17 cellular contexts compared by ENCODE assay signal in genomic region chr9:116663588-116663987, GRCh38.
"Had no signal": no experiment of that assay in that cellular context is flagged by ENCODE, and none has a peak within 500 bp of the region (broad histone marks: within the 10 kb centered on the region; RNA-seq: fewer than 3 reads in every experiment).

No MANE protein-coding gene starts in this region.

- H3K9ac ChIP-seq: neural progenitor cell had no signal

- H3K27me3 ChIP-seq: neural progenitor cell, ovary, testis, transverse colon had no signal

- H3K9me3 ChIP-seq: ovary, testis, transverse colon had no signal

- H3K4me3 ChIP-seq: coronary artery, neural progenitor cell, ovary, testis, transverse colon had no signal

- H3K36me3 ChIP-seq: neural progenitor cell, ovary, transverse colon had no signal

- DNase-seq: central memory CD4-positive, alpha-beta T cell; effector CD4-positive, alpha-beta T cell; foreskin melanocyte; immature natural killer cell; left ventricle myocardium superior; mammary epithelial cell; nucleus accumbens; ovary; stimulated activated CD4-positive, alpha-beta T cell treated with anti-CD3 and anti-CD28 coated beads, Interleukin-4, amount 100 ng/mL, for 1 hour; stimulated activated CD8-positive, alpha-beta memory T cell treated with anti-CD3 and anti-CD28 coated beads, Interleukin-4, amount 100 ng/mL, for 48 hours; stimulated activated naive CD8-positive, alpha-beta T cell treated with anti-CD3 and anti-CD28 coated beads, Interleukin-15, Interleukin-2, amounts not matched to agents 100 U/mL and 50 U/mL, for 24 hours; testis; transverse colon had no signal

- H3K4me1 ChIP-seq: neural progenitor cell had no signal

- ATAC-seq: natural killer cell treated with Interleukin-12 subunit alpha and Interleukin-12 subunit beta and Interleukin-15 and Interleukin-18, amount 100 ng/mL, for 72 hours; stimulated activated effector memory CD8-positive, alpha-beta T cell treated with anti-CD3 and anti-CD28 coated beads, Interleukin-12 subunit alpha, Interleukin-12 subunit beta, amount 100 ng/mL, for 72 hours; stimulated activated naive CD8-positive, alpha-beta T cell treated with anti-CD3 and anti-CD28 coated beads, Interleukin-15, Interleukin-2, amounts not matched to agents 100 U/mL and 50 U/mL, for 24 hours had no signal

- H3K27ac ChIP-seq: coronary artery, neural progenitor cell, ovary had no signal
